1 cellular context compared by ENCODE assay signal in genomic region chr7:1516586-1517251, GRCh38.
TF ChIP-seq lines count a peak whose summit lies in the region.

No MANE protein-coding gene starts in this region.

TF ChIP-seq in H1, 55 proteins besides CTCF, POLR2A, EP300 and RAD21:
- TF ChIP-seq SAP30 (IDR thresholded peaks at IDR 0.05; ENCODE audit: insufficient read depth, insufficient replicate concordance, low read length) (no peak), GABPA (IDR thresholded peaks at IDR 0.05; ENCODE audit: borderline replicate concordance, insufficient read depth, low read length) (no peak), TAF7 (optimal IDR thresholded peaks at IDR 0.05; ENCODE audit: borderline replicate concordance, low read depth, low read length) (no peak), ZNF274 (IDR thresholded peaks at IDR 0.05; ENCODE audit: borderline replicate concordance, extremely low read depth, low read length) (no peak), YY1 (IDR thresholded peaks at IDR 0.05; ENCODE audit: low read depth, low read length) (no peak), GTF2F1 (IDR thresholded peaks at IDR 0.05; ENCODE audit: borderline replicate concordance, low read depth, low read length) (no peak), NRF1 (IDR thresholded peaks at IDR 0.05; ENCODE audit: low read depth, low read length) (no peak), PHF8 (conservative IDR thresholded peaks at IDR 0.05; ENCODE audit: low read depth, low read length) (no peak), SRF (IDR thresholded peaks at IDR 0.05; ENCODE audit: low read depth, low read length) (no peak)
